Comparison of ENCODE assay signal across 8 cellular contexts in the genomic region with DNA sequence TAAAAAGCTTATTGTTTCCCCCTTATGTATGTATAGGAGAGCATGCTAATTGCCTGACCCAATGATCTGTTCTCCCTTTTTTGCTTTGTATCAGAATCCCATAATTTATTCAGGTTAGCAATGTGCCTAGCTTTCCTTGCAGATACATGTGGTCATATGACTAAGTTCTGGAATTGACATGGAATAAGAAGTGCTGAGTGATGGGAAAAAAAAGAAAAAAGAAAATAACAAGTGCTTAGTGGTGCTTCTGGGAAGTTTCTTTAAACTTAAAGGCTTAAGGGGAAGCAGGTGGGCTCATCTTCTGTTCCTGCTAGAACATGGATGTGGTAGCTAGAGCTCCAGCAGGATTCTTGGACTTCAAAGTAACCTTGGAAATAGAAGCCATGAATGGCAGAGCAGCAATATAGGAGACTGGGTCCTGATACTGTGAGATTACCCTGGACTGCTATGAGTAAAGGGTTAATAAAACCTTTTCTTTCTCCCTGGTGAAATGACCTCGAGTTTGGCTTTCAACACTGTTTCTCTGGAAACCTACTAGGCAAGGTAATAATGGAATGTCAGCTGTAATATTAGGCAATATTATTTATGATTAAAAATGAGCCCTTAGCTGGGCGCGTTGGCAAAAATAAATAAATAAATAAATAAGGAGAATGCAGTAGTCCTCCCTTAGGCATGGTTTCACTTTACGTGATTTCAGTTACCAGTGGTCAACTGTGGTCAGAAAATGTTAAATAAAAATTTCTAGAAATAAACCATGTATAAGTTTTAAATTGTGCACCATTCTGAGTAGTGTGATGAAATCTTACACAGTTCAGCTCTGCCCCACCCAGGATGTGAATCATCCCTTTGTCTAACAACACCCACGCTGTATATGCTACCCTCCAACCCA. TPM values are rescaled to one million over a fixed set of nuclear protein-coding genes. Genes with fewer than 3 reads are reported as not detected.
DNase-seq lines count a peak whose midpoint lies in the region; ATAC-seq and TF ChIP-seq lines count a peak whose summit lies in the region.

No MANE protein-coding gene starts in this region.

- no peak overlapping the region for H3K27ac ChIP-seq in Panc1 (ENCODE audit: low read length)

- H3K36me3 ChIP-seq in Panc1 (ENCODE audit: control insufficient read depth, insufficient read depth, low read length): no peaks in the 10 kb centered on the region

- no peak overlapping the region for H3K4me3 Mint-ChIP-seq in dendritic cell treated with granulocyte-macrophage colony-stimulating factor and Interleukin-4, amounts not matched to agents 40 ng/mL and 50 ng/mL, for 4 days
- no peak overlapping the region for H3K4me3 Mint-ChIP-seq in stimulated activated naive CD8-positive, alpha-beta T cell treated with anti-CD3 and anti-CD28 coated beads, Interleukin-15, Interleukin-2, amounts not matched to agents 100 ng/mL and 50 ng/mL, for 24 hours

- BruUV-seq in Panc1 (replicated peaks; lab: Mats Ljungman, UMichigan): no TSS peak

- no peaks in the 10 kb centered on the region for H3K27me3 Mint-ChIP-seq in dendritic cell treated with granulocyte-macrophage colony-stimulating factor and Interleukin-4, amounts not matched to agents 40 ng/mL and 50 ng/mL, for 4 days
- no peaks in the 10 kb centered on the region for H3K27me3 Mint-ChIP-seq in stimulated activated naive CD8-positive, alpha-beta T cell treated with anti-CD3 and anti-CD28 coated beads, Interleukin-15, Interleukin-2, amounts not matched to agents 100 ng/mL and 50 ng/mL, for 24 hours

- no peaks in the 10 kb centered on the region for H3K4me1 ChIP-seq in Panc1 (ENCODE audit: control insufficient read depth, insufficient read depth, low read length)

- ATAC-seq in Panc1 (no peak), GM19397 (IDR thresholded peaks at IDR 0.05; ENCODE audit: unreplicated experiment) (no peak), HG02884 (IDR thresholded peaks at IDR 0.05; ENCODE audit: unreplicated experiment) (no peak)

- POLR2A ChIA-PET in Panc1 (lab: Charles Lee): no interaction called here

- no peak for TF ChIP-seq CTCF in Panc1 (IDR thresholded peaks at IDR 0.05)

- peak; percentile 24 for DNase-seq in activated naive CD4-positive, alpha-beta T cell treated with Interleukin-2 at 50 U/mL for 16 hours
- DNase-seq in activated naive CD4-positive, alpha-beta T cell (lab: John Stamatoyannopoulos, UW): no peak
- DNase-seq in Panc1 (ENCODE audit: low read depth, low spot score): peak; percentile 24
- no peak for DNase-seq in 8988T

- H3K9me3 Mint-ChIP-seq in dendritic cell treated with granulocyte-macrophage colony-stimulating factor and Interleukin-4, amounts not matched to agents 40 ng/mL and 50 ng/mL, for 4 days: no peaks in the 10 kb centered on the region
- no peaks in the 10 kb centered on the region for H3K9me3 Mint-ChIP-seq in stimulated activated naive CD8-positive, alpha-beta T cell treated with anti-CD3 and anti-CD28 coated beads, Interleukin-15, Interleukin-2, amounts not matched to agents 100 ng/mL and 50 ng/mL, for 24 hours

- CTCF ChIA-PET in Panc1 (lab: Charles Lee): no interaction called here

- peak overlapping the region; percentile 34 for H3K27ac Mint-ChIP-seq in dendritic cell treated with granulocyte-macrophage colony-stimulating factor and Interleukin-4, amounts not matched to agents 40 ng/mL and 50 ng/mL, for 4 days
- peak overlapping the region; percentile 70 for H3K27ac Mint-ChIP-seq in stimulated activated naive CD8-positive, alpha-beta T cell treated with anti-CD3 and anti-CD28 coated beads, Interleukin-15, Interleukin-2, amounts not matched to agents 100 ng/mL and 50 ng/mL, for 24 hours

- H3K9me3 ChIP-seq in Panc1 (ENCODE audit: control insufficient read depth, insufficient read depth, low read depth, low read length): no peaks in the 10 kb centered on the region

- H3K36me3 Mint-ChIP-seq in dendritic cell treated with granulocyte-macrophage colony-stimulating factor and Interleukin-4, amounts not matched to agents 40 ng/mL and 50 ng/mL, for 4 days (ENCODE audit: low read depth): no peaks in the 10 kb centered on the region
- no peaks in the 10 kb centered on the region for H3K36me3 Mint-ChIP-seq in stimulated activated naive CD8-positive, alpha-beta T cell treated with anti-CD3 and anti-CD28 coated beads, Interleukin-15, Interleukin-2, amounts not matched to agents 100 ng/mL and 50 ng/mL, for 24 hours (ENCODE audit: low read depth)

- intact Hi-C loops in Panc1 (cut with micrococcal nuclease; ENCODE audit: unreplicated experiment): no loop called here
- intact Hi-C loops in dendritic cell treated with granulocyte-macrophage colony-stimulating factor and Interleukin-4, amounts not matched to agents 40 ng/mL and 50 ng/mL, for 4 days (cut with micrococcal nuclease): no loop called here

- in situ Hi-C loops in Panc1 (cut with HindIII; ENCODE audit: low pct_unique_long_range_greater_than_20kb, low sequenced_read_pairs): no loop called here

- H3K4me3 ChIP-seq in Panc1 (ENCODE audit: low read depth in 2 of 2, low read length in 2 of 2): no peak overlapping the region

- H3K27me3 ChIP-seq in Panc1 (ENCODE audit: control insufficient read depth, insufficient read depth, low read length): no peaks in the 10 kb centered on the region; the same call in 1 of the 2 replicates

- peaks cover 15% of the 10 kb centered on the region for H3K4me1 Mint-ChIP-seq in dendritic cell treated with granulocyte-macrophage colony-stimulating factor and Interleukin-4, amounts not matched to agents 40 ng/mL and 50 ng/mL, for 4 days (ENCODE audit: low read depth)
- peaks cover 17% of the 10 kb centered on the region for H3K4me1 Mint-ChIP-seq in stimulated activated naive CD8-positive, alpha-beta T cell treated with anti-CD3 and anti-CD28 coated beads, Interleukin-15, Interleukin-2, amounts not matched to agents 100 ng/mL and 50 ng/mL, for 24 hours (ENCODE audit: low read depth)

RNA-seq across cellular contexts. Expression of a gene that starts 16.7 kb away (rescaled TPM):
- 15.1 TPM for total RNA-seq in Panc1 (2021; ENCODE audit: unreplicated experiment)
- polyA plus RNA-seq in Panc1 (2012; ENCODE audit: insufficient read length): 7.1 TPM

Comparison
In these comparisons a context has a peak if more than half of its experiments do, and no peak if none do; other contexts are left out.
1. DNase-seq: peak in activated naive CD4-positive, alpha-beta T cell treated with Interleukin-2 at 50 U/mL for 16 hours (single experiment) and Panc1 (single experiment); none in activated naive CD4-positive, alpha-beta T cell (0 of 4) and 8988T (single experiment).